8 cellular contexts compared by ENCODE assay signal in genomic region chr19:1411255-1412191, GRCh38. TPM values are rescaled to one million over a fixed set of nuclear protein-coding genes. Genes with fewer than 3 reads are reported as not detected.
A peak's percentile ranks its signal among the peaks of the same experiment; 100 is the strongest.
DNase-seq lines count a peak whose midpoint lies in the region; ATAC-seq lines count a peak whose summit lies in the region.

No MANE protein-coding gene starts in this region.

- peaks cover 24% of the 10 kb centered on the region for H3K36me3 Mint-ChIP-seq in stimulated activated naive CD8-positive, alpha-beta T cell treated with anti-CD3 and anti-CD28 coated beads, Interleukin-15, Interleukin-2, amounts not matched to agents 100 ng/mL and 50 ng/mL, for 24 hours (ENCODE audit: low read depth)

- peaks cover 79% of the 10 kb centered on the region for H3K4me1 Mint-ChIP-seq in stimulated activated naive CD8-positive, alpha-beta T cell treated with anti-CD3 and anti-CD28 coated beads, Interleukin-15, Interleukin-2, amounts not matched to agents 100 ng/mL and 50 ng/mL, for 24 hours (ENCODE audit: low read depth)

- ATAC-seq in HG02973 (IDR thresholded peaks at IDR 0.05; ENCODE audit: unreplicated experiment) (no peak), GM21367 (IDR thresholded peaks at IDR 0.05; ENCODE audit: unreplicated experiment) (no peak)

- no peaks in the 10 kb centered on the region for H3K27me3 Mint-ChIP-seq in stimulated activated naive CD8-positive, alpha-beta T cell treated with anti-CD3 and anti-CD28 coated beads, Interleukin-15, Interleukin-2, amounts not matched to agents 100 ng/mL and 50 ng/mL, for 24 hours

- peak overlapping the region; percentile 37 for H3K4me3 Mint-ChIP-seq in stimulated activated naive CD8-positive, alpha-beta T cell treated with anti-CD3 and anti-CD28 coated beads, Interleukin-15, Interleukin-2, amounts not matched to agents 100 ng/mL and 50 ng/mL, for 24 hours

- DNase-seq in LHCN-M2 (ENCODE audit: low read depth), result peak; percentile 69
- peak in 56 of 58 donors; percentile 23 to 97 (median 84) for DNase-seq in anterior cingulate cortex (lab: John Stamatoyannopoulos, UW)
- peak; percentile 92 to 94 for DNase-seq in hippocampal formation (lab: John Stamatoyannopoulos, UW)
- DNase-seq in glomerular visceral epithelial cell (ENCODE audit: extremely low spot score), result no peak
- DNase-seq in NCI-H2171 treated with DMSO at 0.1 percent for 48 hours (lab: John Stamatoyannopoulos, UW), result no peak

- H3K9me3 Mint-ChIP-seq in stimulated activated naive CD8-positive, alpha-beta T cell treated with anti-CD3 and anti-CD28 coated beads, Interleukin-15, Interleukin-2, amounts not matched to agents 100 ng/mL and 50 ng/mL, for 24 hours, result no peaks in the 10 kb centered on the region

- H3K27ac Mint-ChIP-seq in stimulated activated naive CD8-positive, alpha-beta T cell treated with anti-CD3 and anti-CD28 coated beads, Interleukin-15, Interleukin-2, amounts not matched to agents 100 ng/mL and 50 ng/mL, for 24 hours, result peak overlapping the region; percentile 86

RNA-seq across cellular contexts. Expression of gene DAZAP1, which starts 4.1 kb away (rescaled TPM):
- total RNA-seq in LHCN-M2 (2014; rRNA removed), result 74.4 and 82.1 TPM in 2 replicates
- polyA plus RNA-seq in LHCN-M2 (2012), result 70.8 TPM

RNA-seq across cellular contexts. Expression of gene GAMT, which starts 10.2 kb away (rescaled TPM):
- total RNA-seq in LHCN-M2 (2014; rRNA removed), result 100 and 110 TPM in 2 replicates
- polyA plus RNA-seq in LHCN-M2 (2012), result 91.4 TPM

RNA-seq across cellular contexts. Expression of gene RPS15, which starts 26.7 kb away (rescaled TPM):
- total RNA-seq in LHCN-M2 (2014; rRNA removed), result 2,358 and 3,266 TPM in 2 replicates
- polyA plus RNA-seq in LHCN-M2 (2012), result 2,588 TPM

RNA-seq across cellular contexts. Expression of gene NDUFS7, which starts 27.8 kb away (rescaled TPM):
- total RNA-seq in LHCN-M2 (2014; rRNA removed), result 99.3 and 139 TPM in 2 replicates
- polyA plus RNA-seq in LHCN-M2 (2012), result 96.5 TPM

RNA-seq across cellular contexts. Expression of gene APC2, which starts 38.4 kb away (rescaled TPM):
- 0.11 and 0.64 TPM in 2 replicates for total RNA-seq in LHCN-M2 (2014; rRNA removed)
- 0.41 TPM for polyA plus RNA-seq in LHCN-M2 (2012)

Comparison
In these comparisons a context has a peak if more than half of its experiments do, and no peak if none do; other contexts are left out.
1. DNase-seq: peak in LHCN-M2 (single experiment), anterior cingulate cortex (56 of 58) and hippocampal formation (2 of 2); none in glomerular visceral epithelial cell (single experiment) and NCI-H2171 treated with DMSO at 0.1 percent for 48 hours (single experiment).